ENCODE assay signal across 16 cellular contexts in genomic region chr7:147240468-147240867, GRCh38.
DNase-seq lines count a peak whose midpoint lies in the region; TF ChIP-seq lines count a peak whose summit lies in the region.
"Had no signal": no experiment of that assay in that cellular context is flagged by ENCODE, and none has a peak within 500 bp of the region (broad histone marks: within the 10 kb centered on the region; RNA-seq: fewer than 3 reads in every experiment).

No MANE protein-coding gene starts in this region.

- H3K18ac ChIP-seq in mesenchymal stem cell (ENCODE audit: low read depth in 1 of 2, low read length in 2 of 2), result no peak overlapping the region

- no peak overlapping the region for H2AK5ac ChIP-seq in mesenchymal stem cell (ENCODE audit: low read length, severe bottlenecking)

- whole genome bisulfite sequencing in mesenchymal stem cell, result 43% methylated on average over 3 of the region's 5 CpGs
- WGBS in spleen, 5 donors, result 73 to 83% (median 75%) methylated on average over 5 of the region's 5 CpGs

- no peak overlapping the region for H3K14ac ChIP-seq in mesenchymal stem cell (ENCODE audit: low read length in 2 of 2)

- H4K20me1 ChIP-seq in OCI-LY1 (ENCODE audit: insufficient read depth, low read length), result no peaks in the 10 kb centered on the region
- H4K20me1 ChIP-seq: BLaER1 treated with 17β-estradiol and CSF1 and Interleukin-3, amounts not matched to agents 10 nM and 100 nM had no signal

- intact Hi-C loops in spleen (cut with DNase I; ENCODE audit: low total_unique reads), result no loop called here

- H3K4me2 ChIP-seq in OCI-LY1 (ENCODE audit: low read length) (peak overlapping the region; percentile 17), mesenchymal stem cell (ENCODE audit: low read length, poor library complexity, severe bottlenecking) (no peak overlapping the region)
- H3K4me2 ChIP-seq: BLaER1 treated with 17β-estradiol and CSF1 and Interleukin-3, amounts not matched to agents 10 nM and 100 nM had no signal

- no peaks in the 10 kb centered on the region for H3K79me2 ChIP-seq in OCI-LY1 (ENCODE audit: insufficient read depth, low read length)

- H2BK15ac ChIP-seq in mesenchymal stem cell (ENCODE audit: low read depth, poor library complexity, severe bottlenecking), result no peak overlapping the region

- no peaks in the 10 kb centered on the region for H3F3A ChIP-seq in OCI-LY1 (ENCODE audit: insufficient read depth, low read length)

- H3K27me3 ChIP-seq in OCI-LY1 (ENCODE audit: insufficient read depth, low read length) (no peaks in the 10 kb centered on the region), mesenchymal stem cell (ENCODE audit: control insufficient read depth in 1 of 2, insufficient read depth in 1 of 2, low read length in 2 of 2) (no peaks in the 10 kb centered on the region), spleen (replicated peaks in 1 of 7) (no peaks in the 10 kb centered on the region)
- H3K27me3 ChIP-seq: BLaER1 treated with 17β-estradiol and CSF1 and Interleukin-3, amounts not matched to agents 10 nM and 100 nM had no signal

- H3K23ac ChIP-seq in mesenchymal stem cell (ENCODE audit: low read length in 2 of 2), result no peak overlapping the region

- no peak overlapping the region for H4K91ac ChIP-seq in mesenchymal stem cell (ENCODE audit: low read length)

- H3K9ac ChIP-seq in OCI-LY1 (ENCODE audit: low read length) (no peak overlapping the region), mesenchymal stem cell (ENCODE audit: low read length) (no peak overlapping the region)
- H3K9ac ChIP-seq: BLaER1 treated with 17β-estradiol and CSF1 and Interleukin-3, amounts not matched to agents 10 nM and 100 nM had no signal

- no peak overlapping the region for H2BK5ac ChIP-seq in mesenchymal stem cell (ENCODE audit: low read depth, low read length, poor library complexity, severe bottlenecking)

- no peaks in the 10 kb centered on the region for H3K9me2 ChIP-seq in OCI-LY1 (ENCODE audit: low read depth, low read length)

- no peaks in the 10 kb centered on the region for H3K36me3 ChIP-seq in OCI-LY1 (ENCODE audit: insufficient read depth, low read length)
- no peaks in the 10 kb centered on the region for H3K36me3 ChIP-seq in mesenchymal stem cell (ENCODE audit: control insufficient read depth in 1 of 2, insufficient read depth in 2 of 2, low read depth in 1 of 2, low read length in 2 of 2)
- no peaks in the 10 kb centered on the region for H3K36me3 ChIP-seq in spleen
- H3K36me3 ChIP-seq: BLaER1 treated with 17β-estradiol and CSF1 and Interleukin-3, amounts not matched to agents 10 nM and 100 nM had no signal

- H3K4ac ChIP-seq in mesenchymal stem cell (ENCODE audit: low read depth in 1 of 2, low read length in 2 of 2), result no peak overlapping the region

- no peak for TF ChIP-seq CTCF in OCI-LY1 (IDR thresholded peaks at IDR 0.05; ENCODE audit: low read length)
- TF ChIP-seq CTCF in spleen (IDR thresholded peaks at IDR 0.05 in 8 of 11, conservative IDR thresholded peaks at IDR 0.05 in 3 of 11), result no peak

- no peak overlapping the region for H3K4me3 ChIP-seq in OCI-LY1 (ENCODE audit: low read depth, low read length, poor library complexity, severe bottlenecking)
- H3K4me3 ChIP-seq in mesenchymal stem cell (ENCODE audit: insufficient read depth in 1 of 2, low read depth in 1 of 2, low read length in 2 of 2), result no peak overlapping the region
- no peak overlapping the region for H3K4me3 ChIP-seq in spleen
- H3K4me3 ChIP-seq: BLaER1 treated with 17β-estradiol and CSF1 and Interleukin-3, amounts not matched to agents 10 nM and 100 nM; GM12878 had no signal

- H2AFZ ChIP-seq in OCI-LY1 (ENCODE audit: low read length) (peak overlapping the region; percentile 80; the same call in 1 of the 2 replicates), mesenchymal stem cell (ENCODE audit: low read depth, low read length) (no peak overlapping the region)

- H2BK12ac ChIP-seq in mesenchymal stem cell (ENCODE audit: low read length in 2 of 2), result no peak overlapping the region

- H3K4me1 ChIP-seq in OCI-LY1 (ENCODE audit: insufficient read depth, low read length, severe bottlenecking) (peaks cover 47% of the 10 kb centered on the region), mesenchymal stem cell (ENCODE audit: control insufficient read depth, insufficient read depth, low read depth, low read length) (no peaks in the 10 kb centered on the region), spleen (no peaks in the 10 kb centered on the region)

- H3K9me3 ChIP-seq in OCI-LY1 (ENCODE audit: low read length) (no peaks in the 10 kb centered on the region), mesenchymal stem cell (ENCODE audit: control insufficient read depth, low read length) (no peaks in the 10 kb centered on the region), spleen (peaks cover 0 to 7% (median 0%) of the 10 kb centered on the region in 8 donors)
- H3K9me3 ChIP-seq: BLaER1 treated with 17β-estradiol and CSF1 and Interleukin-3, amounts not matched to agents 10 nM and 100 nM had no signal

- DNase-seq in NCI-H146 (lab: John Stamatoyannopoulos, UW), result peak; percentile 10
- no peak for DNase-seq in NCI-H146 treated with DMSO at 0.1 percent for 48 hours (lab: John Stamatoyannopoulos, UW; ENCODE audit: unreplicated experiment)
- peak; percentile 16 for DNase-seq in NCI-H2029 (lab: John Stamatoyannopoulos, UW)
- peak; percentile 93 for DNase-seq in NCI-H69 (lab: John Stamatoyannopoulos, UW)
- DNase-seq in NCI-H2227 (lab: John Stamatoyannopoulos, UW; ENCODE audit: unreplicated experiment), result no peak
- no peak for DNase-seq in mesenchymal stem cell
- no peak for DNase-seq in spleen
- DNase-seq: CD8-positive, alpha-beta T cell; DMS 273 treated with DMSO at 0.1 percent for 48 hours; DMS53; DND-41; EL; H9 had no signal

- H3K27ac ChIP-seq in OCI-LY1 (ENCODE audit: low read depth, low read length, poor library complexity, severe bottlenecking) (no peak overlapping the region), mesenchymal stem cell (ENCODE audit: low read length, poor library complexity, severe bottlenecking) (no peak overlapping the region), spleen (no peak overlapping the region)
- H3K27ac ChIP-seq: BLaER1 treated with 17β-estradiol and CSF1 and Interleukin-3, amounts not matched to agents 10 nM and 100 nM had no signal

- H4K8ac ChIP-seq in mesenchymal stem cell (ENCODE audit: low read length), result no peak overlapping the region

- TF ChIP-seq POLR2A in spleen (IDR thresholded peaks at IDR 0.05), result no peak

- no peak overlapping the region for H2BK120ac ChIP-seq in mesenchymal stem cell (ENCODE audit: low read depth, low read length)

- no peaks in the 10 kb centered on the region for H3K79me1 ChIP-seq in mesenchymal stem cell (replicated peaks; ENCODE audit: low read length, poor library complexity, severe bottlenecking)

Comparison
In these comparisons a context has a peak if more than half of its experiments do, and no peak if none do; other contexts are left out.
1. DNase-seq: peak in NCI-H146 (single experiment), NCI-H2029 (single experiment) and NCI-H69 (single experiment); none in NCI-H146 treated with DMSO at 0.1 percent for 48 hours (single experiment), NCI-H2227 (single experiment), mesenchymal stem cell (single experiment) and spleen (single experiment).